In the genomic region with DNA sequence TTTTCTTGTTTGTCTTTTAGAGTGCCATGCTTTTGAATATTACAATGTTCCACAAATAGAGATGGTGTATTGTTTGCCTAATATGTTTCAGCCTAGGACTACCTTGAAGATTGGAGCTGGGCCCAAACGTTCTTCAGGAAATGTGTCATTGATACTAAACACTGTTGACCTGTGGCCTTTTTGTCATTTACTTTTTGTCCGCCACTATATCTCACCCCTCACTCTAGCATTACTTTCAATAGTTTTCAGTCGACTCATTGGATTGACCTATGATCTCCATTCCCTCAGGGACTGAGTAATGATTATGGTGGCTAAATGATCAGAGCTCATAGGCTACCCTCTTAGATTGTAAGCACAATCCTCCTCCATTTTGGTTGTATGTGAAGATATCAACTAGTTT, we compare ENCODE assay signal across 5 cellular contexts.
"Had no signal": no experiment of that assay in that cellular context is flagged by ENCODE, and none has a peak within 500 bp of the region (broad histone marks: within the 10 kb centered on the region; RNA-seq: fewer than 3 reads in every experiment).

No MANE protein-coding gene starts in this region.

- H3K27me3 ChIP-seq: uterus had no signal

- DNase-seq: activated naive CD4-positive, alpha-beta T cell treated with anti-CD3 and anti-CD28 coated beads, Interleukin-2, amount 50 U/mL, for 16 hours; activated T-cell treated with anti-CD3 and anti-CD28 coated beads, Interleukin-2, amount 50 U/mL, for 1 hour; dermis blood vessel endothelial cell; erythroblast; uterus had no signal

- H3K9me3 ChIP-seq: uterus had no signal

- H3K4me1 ChIP-seq: uterus had no signal

- H3K27ac ChIP-seq: uterus had no signal

- H3K36me3 ChIP-seq: uterus had no signal

- H3K4me3 ChIP-seq: uterus had no signal
